16 cellular contexts compared by ENCODE assay signal in genomic region chr20:11993886-11994466, GRCh38.
DNase-seq lines count a peak whose midpoint lies in the region; ATAC-seq and TF ChIP-seq lines count a peak whose summit lies in the region.
"Had no signal": no experiment of that assay in that cellular context is flagged by ENCODE, and none has a peak within 500 bp of the region (broad histone marks: within the 10 kb centered on the region; RNA-seq: fewer than 3 reads in every experiment).

No MANE protein-coding gene starts in this region.

- ATAC-seq in omental fat pad (ENCODE audit: low FRiP score): no peak
- ATAC-seq: left lobe of liver had no signal

- DNase-seq in COLO668 (lab: John Stamatoyannopoulos, UW; ENCODE audit: unreplicated experiment): peak; percentile 41
- DNase-seq in M059J (ENCODE audit: low read depth): peak; percentile 24
- peak; percentile 66 for DNase-seq in RPMI8226
- peak; percentile 14 for DNase-seq in fibroblast of the conjunctiva (ENCODE audit: low read depth)
- DNase-seq in UCSD-AML1 (lab: John Stamatoyannopoulos, UW; ENCODE audit: unreplicated experiment): no peak
- no peak for DNase-seq in omental fat pad (ENCODE audit: low spot score)
- DNase-seq in HCEC 1CT: no peak
- DNase-seq in islet precursor cell: no peak
- DNase-seq: activated CD8-positive, alpha-beta memory T cell treated with anti-CD3 and anti-CD28 coated beads for 24 hours; activated gamma-delta T cell; head of caudate nucleus; NCI-H1105; stimulated activated CD4-positive, alpha-beta T cell treated with anti-CD3 and anti-CD28 coated beads, Interleukin-1b, Interleukin-23, amount 100 ng/mL, for 48 hours; stimulated activated CD8-positive, alpha-beta memory T cell treated with anti-CD3 and anti-CD28 coated beads, Interleukin-4, amount 100 ng/mL, for 48 hours; thyroid gland had no signal

- TF ChIP-seq CTCF in omental fat pad (IDR thresholded peaks at IDR 0.05): no peak

Comparison
In these comparisons a context has a peak if more than half of its experiments do, and no peak if none do; other contexts are left out.
1. DNase-seq: peak in COLO668 (single experiment), M059J (single experiment), RPMI8226 (single experiment) and fibroblast of the conjunctiva (single experiment); none in UCSD-AML1 (single experiment), omental fat pad (single experiment), HCEC 1CT (single experiment) and islet precursor cell (single experiment).